Comparison of ENCODE assay signal across 20 cellular contexts in the genomic region with DNA sequence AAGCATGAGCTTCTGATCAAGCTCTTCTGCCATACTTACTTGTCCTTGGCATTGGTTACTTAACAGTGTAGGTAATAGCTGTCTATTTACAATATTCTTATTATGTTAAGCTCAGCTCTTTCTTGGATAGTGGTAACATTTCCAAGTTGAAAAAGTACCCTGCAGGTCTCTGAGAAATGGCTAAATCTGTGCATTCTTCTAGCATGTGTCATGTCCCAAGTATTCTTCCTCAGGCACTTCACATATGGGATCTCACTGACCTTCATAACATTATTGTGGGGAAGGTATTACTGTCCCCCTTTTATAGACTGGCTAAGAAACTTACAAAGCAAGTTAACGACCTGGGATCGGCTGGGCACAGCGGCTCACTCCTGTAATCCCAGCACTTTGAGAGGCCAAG.
DNase-seq lines count a peak whose midpoint lies in the region; ATAC-seq and TF ChIP-seq lines count a peak whose summit lies in the region.
"Had no signal": no experiment of that assay in that cellular context is flagged by ENCODE, and none has a peak within 500 bp of the region (broad histone marks: within the 10 kb centered on the region; RNA-seq: fewer than 3 reads in every experiment).

No MANE protein-coding gene starts in this region.

- H3K9me3 ChIP-seq in IMR-90 (ENCODE audit: control insufficient read depth, insufficient read depth, low read length) (no peaks in the 10 kb centered on the region), neural progenitor cell (ENCODE audit: low read depth) (no peaks in the 10 kb centered on the region)
- H3K9me3 ChIP-seq: Caco-2, gastroesophageal sphincter, testis had no signal

- dilution Hi-C loops in IMR-90 (cut with HindIII; ENCODE audit: low sequenced_read_pairs, unreplicated experiment): no loop called here

- H4K5ac ChIP-seq in IMR-90 (ENCODE audit: low read depth, low read length): no peak overlapping the region

- H3K27me3 ChIP-seq in IMR-90 (ENCODE audit: control insufficient read depth, insufficient read depth, low read length): no peaks in the 10 kb centered on the region
- no peaks in the 10 kb centered on the region for H3K27me3 ChIP-seq in neural progenitor cell
- H3K27me3 ChIP-seq: gastroesophageal sphincter, testis had no signal

- no peak overlapping the region for H3K56ac ChIP-seq in IMR-90 (ENCODE audit: extremely low read depth, insufficient read depth, low read length)

- no peak overlapping the region for H2AK9ac ChIP-seq in IMR-90 (replicated peaks; ENCODE audit: low read depth, low read length, poor library complexity)

- DNase-seq in AG10803 (ENCODE audit: low read depth): peak; percentile 72
- peak; percentile 82 for DNase-seq in IMR-90
- peak; percentile 51 for DNase-seq in astrocyte of the spinal cord (ENCODE audit: low read depth, low spot score)
- DNase-seq in hepatic stellate cell (ENCODE audit: low spot score): peak; percentile 25
- DNase-seq in neural progenitor cell (ENCODE audit: low spot score): no peak
- DNase-seq in left ventricle myocardium superior: no peak
- no peak for DNase-seq in pons (ENCODE audit: low spot score)
- DNase-seq: activated CD4-positive, alpha-beta T cell treated with anti-CD3 and anti-CD28 coated beads, Interleukin-2, amount 10 ng/mL, durations not matched to agents 24 days and 14 days; activated CD8-positive, alpha-beta memory T cell treated with anti-CD3 and anti-CD28 coated beads, Interleukin-2, amount 50 U/mL, for 4 hours; amygdala; Caco-2; endodermal cell; NCI-H1092; NCI-H2081; NCI-H446 treated with DMSO at 0.1 percent for 48 hours; RPMI8226; testis had no signal

- H3K27ac ChIP-seq in IMR-90 (ENCODE audit: insufficient read depth, low read length) (no peak overlapping the region), neural progenitor cell (no peak overlapping the region)
- H3K27ac ChIP-seq: gastroesophageal sphincter, KMS-11, testis had no signal

- H3K27me3 Mint-ChIP-seq in neural progenitor cell (ENCODE audit: insufficient read depth, low read depth): no peaks in the 10 kb centered on the region

- H3K9me3 Mint-ChIP-seq in neural progenitor cell: peaks cover 2% of the 10 kb centered on the region
- H3K9me3 Mint-ChIP-seq: activated CD4-positive, alpha-beta T cell treated with anti-CD3 and anti-CD28 coated beads, Interleukin-2, amount 10 ng/mL, durations not matched to agents 24 days and 14 days; endodermal cell had no signal

- no peak overlapping the region for H2BK15ac ChIP-seq in IMR-90 (ENCODE audit: low read depth, low read length)

- peaks cover 5% of the 10 kb centered on the region for H3K4me1 ChIP-seq in IMR-90 (ENCODE audit: control insufficient read depth, insufficient read depth, low read length)
- no peaks in the 10 kb centered on the region for H3K4me1 ChIP-seq in neural progenitor cell
- H3K4me1 ChIP-seq: Caco-2 had no signal

- no peaks in the 10 kb centered on the region for H3F3A ChIP-seq in neural progenitor cell (ENCODE audit: low read depth)

- H3K36me3 ChIP-seq in IMR-90 (ENCODE audit: control insufficient read depth, insufficient read depth, low read length) (no peaks in the 10 kb centered on the region), neural progenitor cell (no peaks in the 10 kb centered on the region)
- H3K36me3 ChIP-seq: gastroesophageal sphincter had no signal

- H3K14ac ChIP-seq in IMR-90 (replicated peaks; ENCODE audit: low read depth, low read length): no peak overlapping the region

- TF ChIP-seq POLR2A in IMR-90 (IDR thresholded peaks at IDR 0.05; ENCODE audit: low read depth, low read length): no peak

- H3K79me1 ChIP-seq in IMR-90 (ENCODE audit: low read depth in 1 of 2, low read length in 2 of 2): no peaks in the 10 kb centered on the region

- no peak overlapping the region for H3K4me3 ChIP-seq in AG10803 (ENCODE audit: low read length)
- H3K4me3 ChIP-seq in IMR-90 (ENCODE audit: insufficient read depth, low read depth, low read length): no peak overlapping the region
- no peak overlapping the region for H3K4me3 ChIP-seq in astrocyte of the spinal cord (ENCODE audit: low read depth, low read length)
- H3K4me3 ChIP-seq in neural progenitor cell: no peak overlapping the region
- H3K4me3 ChIP-seq: gastroesophageal sphincter, testis had no signal

- no peak overlapping the region for H2BK20ac ChIP-seq in IMR-90 (ENCODE audit: low read depth, low read length)

- no peak overlapping the region for H3K4me2 ChIP-seq in IMR-90 (ENCODE audit: low read depth, low read length)
- H3K4me2 ChIP-seq in neural progenitor cell: no peak overlapping the region
- H3K4me2 ChIP-seq: KMS-11 had no signal

- no peaks in the 10 kb centered on the region for H3K36me3 Mint-ChIP-seq in neural progenitor cell

- in situ Hi-C loops in IMR-90 (cut with MboI; ENCODE audit: low sequenced_read_pairs): no loop called here
- in situ Hi-C loops in astrocyte of the spinal cord (cut with HindIII; ENCODE audit: low sequenced_read_pairs): no loop called here

- WGBS in IMR-90 (ENCODE audit: extremely low coverage in 2 of 2, insufficient read length in 1 of 2), 2 experiments: 75% methylated on average over 2 of the region's 3 CpGs; no CpG with 5 or more reads in 1 of the 2 experiments

- no TSS peak for BruUV-seq in IMR-90 (replicated peaks; lab: Mats Ljungman, UMichigan)

- no peak overlapping the region for H3K9ac ChIP-seq in IMR-90 (ENCODE audit: low read depth, low read length)
- H3K9ac ChIP-seq in neural progenitor cell: no peak overlapping the region
- H3K9ac ChIP-seq: KMS-11 had no signal

- ATAC-seq in IMR-90 (ENCODE audit: low read depth) (peak; percentile 75), left ventricle myocardium superior (no peak), HG02763 (IDR thresholded peaks at IDR 0.05; ENCODE audit: unreplicated experiment) (no peak)
- ATAC-seq: gastroesophageal sphincter had no signal

- no peaks in the 10 kb centered on the region for H4K20me1 ChIP-seq in IMR-90 (ENCODE audit: insufficient read depth, low read length)
- no peaks in the 10 kb centered on the region for H4K20me1 ChIP-seq in neural progenitor cell (ENCODE audit: low read depth)

- no peak overlapping the region for H2BK5ac ChIP-seq in IMR-90 (ENCODE audit: low read depth, low read length, poor library complexity, severe bottlenecking)

- POLR2A ChIA-PET in IMR-90 (lab: Charles Lee; ENCODE audit: unreplicated experiment): interaction anchor here (0.6 kb wide), 1 partner anchor 25 kb away, joined by 3 read pairs; no protein-coding TSS in a partner anchor

- intact Hi-C loops in IMR-90 (cut with micrococcal nuclease) (no loop called here), left ventricle myocardium superior (cut with micrococcal nuclease) (no loop called here)

- H2AFZ ChIP-seq in IMR-90 (replicated peaks; ENCODE audit: low read length, poor library complexity) (no peak overlapping the region), neural progenitor cell (replicated peaks) (no peak overlapping the region)

- H3K27ac Mint-ChIP-seq in neural progenitor cell: no peak overlapping the region
- H3K27ac Mint-ChIP-seq: activated CD4-positive, alpha-beta T cell treated with anti-CD3 and anti-CD28 coated beads, Interleukin-2, amount 10 ng/mL, durations not matched to agents 24 days and 14 days; endodermal cell had no signal

- no peak overlapping the region for H3K23ac ChIP-seq in IMR-90 (ENCODE audit: low read depth, low read length)

- H2BK120ac ChIP-seq in IMR-90 (ENCODE audit: low read depth, low read length): no peak overlapping the region

- no peak overlapping the region for H2AK5ac ChIP-seq in IMR-90 (ENCODE audit: low read depth, low read length)

- no peaks in the 10 kb centered on the region for H3K79me2 ChIP-seq in neural progenitor cell (ENCODE audit: low read depth)

- H4K8ac ChIP-seq in IMR-90 (ENCODE audit: low read depth in 2 of 2, low read length in 2 of 2): no peak overlapping the region

- no peak overlapping the region for H3K4ac ChIP-seq in IMR-90 (ENCODE audit: low read depth, low read length)

- H3K4me3 Mint-ChIP-seq in neural progenitor cell: no peak overlapping the region
- H3K4me3 Mint-ChIP-seq: activated CD4-positive, alpha-beta T cell treated with anti-CD3 and anti-CD28 coated beads, Interleukin-2, amount 10 ng/mL, durations not matched to agents 24 days and 14 days; endodermal cell had no signal

- no peak overlapping the region for H4K91ac ChIP-seq in IMR-90 (ENCODE audit: insufficient read depth, low read depth, low read length)

- no peak for TF ChIP-seq RAD21 in IMR-90 (IDR thresholded peaks at IDR 0.05; ENCODE audit: low read length)

- no peak overlapping the region for H3K18ac ChIP-seq in IMR-90 (ENCODE audit: low read depth, low read length)

- H3K9me1 ChIP-seq in IMR-90 (ENCODE audit: insufficient read depth, low read length): no peaks in the 10 kb centered on the region; the same call in 1 of the 2 replicates

- no peaks in the 10 kb centered on the region for H3K4me1 Mint-ChIP-seq in neural progenitor cell
- H3K4me1 Mint-ChIP-seq: activated CD4-positive, alpha-beta T cell treated with anti-CD3 and anti-CD28 coated beads, Interleukin-2, amount 10 ng/mL, durations not matched to agents 24 days and 14 days; endodermal cell had no signal

- CTCF ChIA-PET in IMR-90 (lab: Yijun Ruan, JAX): no interaction called here

- TF ChIP-seq CTCF in AG10803 (conservative IDR thresholded peaks at IDR 0.05; ENCODE audit: low read length): no peak
- no peak for TF ChIP-seq CTCF in IMR-90 (conservative IDR thresholded peaks at IDR 0.05; ENCODE audit: low read depth, low read length)
- no peak for TF ChIP-seq CTCF in astrocyte of the spinal cord (IDR thresholded peaks at IDR 0.05; ENCODE audit: low read depth, low read length)
- no peak for TF ChIP-seq CTCF in neural progenitor cell (IDR thresholded peaks at IDR 0.05)

TF ChIP-seq in IMR-90, 13 proteins besides CTCF, POLR2A, EP300 and RAD21 (continues in another document):
- TF ChIP-seq RFX5 (IDR thresholded peaks at IDR 0.05; ENCODE audit: low read depth, low read length) (no peak), CEBPB (IDR thresholded peaks at IDR 0.05; ENCODE audit: low read depth, low read length) (no peak), CHD1 (IDR thresholded peaks at IDR 0.05; ENCODE audit: low read depth, low read length) (no peak), BHLHE40 (IDR thresholded peaks at IDR 0.05; ENCODE audit: low read depth, low read length) (no peak), MAZ (IDR thresholded peaks at IDR 0.05; ENCODE audit: borderline replicate concordance, low read depth, low read length) (no peak), MAFK (IDR thresholded peaks at IDR 0.05; ENCODE audit: low read depth, low read length) (no peak), NFE2L2 (IDR thresholded peaks at IDR 0.05; ENCODE audit: low read depth, low read length) (no peak), RCOR1 (IDR thresholded peaks at IDR 0.05; ENCODE audit: insufficient replicate concordance, low read length) (no peak)
- TF ChIP-seq, protein P1, sequence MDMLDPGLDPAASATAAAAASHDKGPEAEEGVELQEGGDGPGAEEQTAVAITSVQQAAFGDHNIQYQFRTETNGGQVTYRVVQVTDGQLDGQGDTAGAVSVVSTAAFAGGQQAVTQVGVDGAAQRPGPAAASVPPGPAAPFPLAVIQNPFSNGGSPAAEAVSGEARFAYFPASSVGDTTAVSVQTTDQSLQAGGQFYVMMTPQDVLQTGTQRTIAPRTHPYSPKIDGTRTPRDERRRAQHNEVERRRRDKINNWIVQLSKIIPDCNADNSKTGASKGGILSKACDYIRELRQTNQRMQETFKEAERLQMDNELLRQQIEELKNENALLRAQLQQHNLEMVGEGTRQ (IDR thresholded peaks at IDR 0.05; ENCODE audit: low read depth, low read length): no peak

Comparison
In these comparisons a context has a peak if more than half of its experiments do, and no peak if none do; other contexts are left out.
1. DNase-seq: peak in AG10803 (single experiment), IMR-90 (single experiment), astrocyte of the spinal cord (single experiment) and hepatic stellate cell (single experiment); none in neural progenitor cell (single experiment), left ventricle myocardium superior (single experiment) and pons (single experiment).